ENCODE assay signal across 8 cellular contexts in genomic region chr21:45974073-45975016, GRCh38. TPM values are rescaled to one million over a fixed set of nuclear protein-coding genes. Genes with fewer than 3 reads are reported as not detected.
A peak's percentile ranks its signal among the peaks of the same experiment; 100 is the strongest.
DNase-seq lines count a peak whose midpoint lies in the region; ATAC-seq and TF ChIP-seq lines count a peak whose summit lies in the region.

No MANE protein-coding gene starts in this region.

- peaks cover 39% of the 10 kb centered on the region for H3K4me1 ChIP-seq in CD4-positive, alpha-beta memory T cell (ENCODE audit: insufficient read depth, low read length)
- H3K4me1 ChIP-seq in HEK293 (ENCODE audit: control insufficient read depth, insufficient read depth, low read length): peaks cover 23% of the 10 kb centered on the region

- H3K36me3 ChIP-seq in CD4-positive, alpha-beta memory T cell (ENCODE audit: insufficient read depth, low read length): no peaks in the 10 kb centered on the region
- no peaks in the 10 kb centered on the region for H3K36me3 ChIP-seq in HEK293 (ENCODE audit: control insufficient read depth in 2 of 2, insufficient read depth in 1 of 2, low read length in 2 of 2)

- H3K9me3 ChIP-seq in CD4-positive, alpha-beta memory T cell (ENCODE audit: control insufficient read depth in 1 of 2, low read length in 2 of 2): no peaks in the 10 kb centered on the region
- H3K9me3 ChIP-seq in HEK293 (ENCODE audit: control insufficient read depth, insufficient read depth, low read depth, low read length): no peaks in the 10 kb centered on the region

- POLR2A ChIA-PET in CD4-positive, alpha-beta memory T cell (lab: Charles Lee; ENCODE audit: partially characterized antibody): interaction anchor here (1.2 kb wide), 1 partner anchor 8 kb away, joined by 3 read pairs; the partner anchor contains the start of gene COL6A1
- POLR2A ChIA-PET in HEK293 (lab: Yijun Ruan, JAX): interaction anchor here (0.8 to 1.3 kb wide), 8 partner anchors 8 to 661 kb away, joined by 3 to 9 read pairs (median 4); partner anchors contain the start of genes COL6A1 and PRMT2

- peak overlapping the region in 3 of 7 donors; percentile 24 to 68 (median 53) for H3K27ac Mint-ChIP-seq in CD4-positive, alpha-beta memory T cell
- no peak overlapping the region for H3K27ac Mint-ChIP-seq in natural killer cell treated with Interleukin-12 subunit alpha and Interleukin-12 subunit beta and Interleukin-15 and Interleukin-18, amount 100 ng/mL, for 72 hours

- no peak for DNase-seq in CD4-positive, alpha-beta memory T cell
- DNase-seq in activated T-cell treated with anti-CD3 and anti-CD28 coated beads, Interleukin-2, amount 50 U/mL, for 4 hours: peak; percentile 14
- peak; percentile 85 to 90 for DNase-seq in foreskin fibroblast
- no peak for DNase-seq in natural killer cell treated with Interleukin-12 subunit alpha and Interleukin-12 subunit beta and Interleukin-15 and Interleukin-18, amount 100 ng/mL, for 72 hours (ENCODE audit: low spot score)
- no peak for DNase-seq in activated gamma-delta T cell treated with Interleukin-2 at 50 U/mL for 16 hours

- intact Hi-C loops in CD4-positive, alpha-beta memory T cell (cut with micrococcal nuclease): loop anchor here (5.0 to 10.0 kb wide), 4 partner anchors 123 to 350 kb away; partner anchors contain the start of genes C21orf58, COL6A2, LSS and MCM3AP

- H3K4me3 ChIP-seq in CD4-positive, alpha-beta memory T cell (ENCODE audit: low read length in 2 of 2): peak overlapping the region; percentile 29 to 63
- H3K4me3 ChIP-seq in HEK293 (ENCODE audit: low read depth, low read length) (peak overlapping the region; percentile 24), foreskin fibroblast (ENCODE audit: low read depth in 1 of 2, low read length in 2 of 2) (peak overlapping the region; percentile 40 to 52)

- H3K27ac ChIP-seq in CD4-positive, alpha-beta memory T cell (ENCODE audit: low read depth, low read length): no peak overlapping the region
- H3K27ac ChIP-seq in HEK293 (ENCODE audit: extremely low read depth, low read depth, low read length): peak overlapping the region; percentile 73

- H3K9me3 Mint-ChIP-seq in CD4-positive, alpha-beta memory T cell: no peaks in the 10 kb centered on the region
- no peaks in the 10 kb centered on the region for H3K9me3 Mint-ChIP-seq in activated T-cell treated with anti-CD3 and anti-CD28 coated beads, Interleukin-2, amount 50 U/mL, for 4 hours
- H3K9me3 Mint-ChIP-seq in natural killer cell treated with Interleukin-12 subunit alpha and Interleukin-12 subunit beta and Interleukin-15 and Interleukin-18, amount 100 ng/mL, for 72 hours: no peaks in the 10 kb centered on the region

- peak; percentile 49 for ATAC-seq in activated T-cell treated with anti-CD3 and anti-CD28 coated beads, Interleukin-2, amount 50 U/mL, for 4 hours
- peak; percentile 44 to 48 for ATAC-seq in natural killer cell treated with Interleukin-12 subunit alpha and Interleukin-12 subunit beta and Interleukin-15 and Interleukin-18, amount 100 ng/mL, for 72 hours
- ATAC-seq in HG03460 (IDR thresholded peaks at IDR 0.05; ENCODE audit: unreplicated experiment) (no peak), GM18519 (IDR thresholded peaks at IDR 0.05; ENCODE audit: low FRiP score, unreplicated experiment) (no peak)

- no peak for TF ChIP-seq CTCF in HEK293 (tag by site-specific recombination; IDR thresholded peaks at IDR 0.05)
- no peak for TF ChIP-seq CTCF in foreskin fibroblast (IDR thresholded peaks at IDR 0.05; ENCODE audit: low read depth, low read length)

- H3K27me3 Mint-ChIP-seq in CD4-positive, alpha-beta memory T cell: peaks cover 9 to 22% of the 10 kb centered on the region in 2 donors
- peaks cover 16% of the 10 kb centered on the region for H3K27me3 Mint-ChIP-seq in activated T-cell treated with anti-CD3 and anti-CD28 coated beads, Interleukin-2, amount 50 U/mL, for 4 hours (ENCODE audit: low read depth)
- peaks cover 15 to 16% of the 10 kb centered on the region in 2 donors for H3K27me3 Mint-ChIP-seq in natural killer cell treated with Interleukin-12 subunit alpha and Interleukin-12 subunit beta and Interleukin-15 and Interleukin-18, amount 100 ng/mL, for 72 hours

- peaks cover 3 to 30% (median 8%) of the 10 kb centered on the region in 4 donors for H3K4me1 Mint-ChIP-seq in CD4-positive, alpha-beta memory T cell
- peaks cover 14% of the 10 kb centered on the region for H3K4me1 Mint-ChIP-seq in activated T-cell treated with anti-CD3 and anti-CD28 coated beads, Interleukin-2, amount 50 U/mL, for 4 hours (ENCODE audit: low read depth)
- peaks cover 13 to 16% of the 10 kb centered on the region in 2 donors for H3K4me1 Mint-ChIP-seq in natural killer cell treated with Interleukin-12 subunit alpha and Interleukin-12 subunit beta and Interleukin-15 and Interleukin-18, amount 100 ng/mL, for 72 hours (ENCODE audit: low read depth in 2 of 2)

- peak overlapping the region; percentile 87 to 96 (median 90) for H3K4me3 Mint-ChIP-seq in CD4-positive, alpha-beta memory T cell
- peak overlapping the region; percentile 85 for H3K4me3 Mint-ChIP-seq in activated T-cell treated with anti-CD3 and anti-CD28 coated beads, Interleukin-2, amount 50 U/mL, for 4 hours
- peak overlapping the region; percentile 88 for H3K4me3 Mint-ChIP-seq in natural killer cell treated with Interleukin-12 subunit alpha and Interleukin-12 subunit beta and Interleukin-15 and Interleukin-18, amount 100 ng/mL, for 72 hours

- peaks cover 35% of the 10 kb centered on the region for H3K27me3 ChIP-seq in CD4-positive, alpha-beta memory T cell (ENCODE audit: insufficient read depth, low read length)

- CTCF ChIA-PET in CD4-positive, alpha-beta memory T cell (lab: Charles Lee; ENCODE audit: partially characterized antibody): interaction anchor here (0.7 to 1.5 kb wide), 10 partner anchors 8 to 1683 kb away, joined by 3 to 7 read pairs (median 4); partner anchors contain the start of gene COL6A1
- CTCF ChIA-PET in HEK293 (lab: Yijun Ruan, JAX): interaction anchor here (0.7 to 2.7 kb wide), 10 partner anchors 8 to 256 kb away, joined by 3 to 14 read pairs (median 4); no protein-coding TSS in a partner anchor

- H3K36me3 Mint-ChIP-seq in CD4-positive, alpha-beta memory T cell: no peaks in the 10 kb centered on the region
- H3K36me3 Mint-ChIP-seq in activated T-cell treated with anti-CD3 and anti-CD28 coated beads, Interleukin-2, amount 50 U/mL, for 4 hours (ENCODE audit: insufficient read depth): no peaks in the 10 kb centered on the region
- H3K36me3 Mint-ChIP-seq in natural killer cell treated with Interleukin-12 subunit alpha and Interleukin-12 subunit beta and Interleukin-15 and Interleukin-18, amount 100 ng/mL, for 72 hours: no peaks in the 10 kb centered on the region

TF ChIP-seq in HEK293, 187 proteins besides CTCF, POLR2A, EP300 and RAD21 (continues in another document):
- TF ChIP-seq GLIS2 (tag by site-specific recombination; IDR thresholded peaks at IDR 0.05) (peak; percentile 77), PBX3 (CRISPR knock-in tag; IDR thresholded peaks at IDR 0.05) (no peak), BCL6B (tag by site-specific recombination; IDR thresholded peaks at IDR 0.05) (no peak), SETDB1 (IDR thresholded peaks at IDR 0.05; ENCODE audit: insufficient read length, low read length) (no peak), ZBTB10 (tag by site-specific recombination; IDR thresholded peaks at IDR 0.05) (peak; percentile 72), ZNF146 (tag by site-specific recombination; IDR thresholded peaks at IDR 0.05) (no peak)

RNA-seq across cellular contexts. Expression of gene COL6A1, which starts 7.2 kb away (rescaled TPM):
- total RNA-seq in CD4-positive, alpha-beta memory T cell: 1 to 10 TPM; 5.2 to 6.0 TPM
- polyA plus RNA-seq in CD4-positive, alpha-beta memory T cell: under 1 TPM in 1 of 2 donors, not detected in 1; 0.87 TPM
- total RNA-seq in activated T-cell treated with anti-CD3 and anti-CD28 coated beads, Interleukin-2, amount 50 U/mL, for 4 hours: 1 to 10 TPM; 2.8 to 3.6 (median 3.0) TPM
- not detected for total RNA-seq in natural killer cell treated with Interleukin-12 subunit alpha and Interleukin-12 subunit beta and Interleukin-15 and Interleukin-18, amount 100 ng/mL, for 72 hours

Comparison
In these comparisons a context has a peak if more than half of its experiments do, and no peak if none do; other contexts are left out.
1. DNase-seq: peak in activated T-cell treated with anti-CD3 and anti-CD28 coated beads, Interleukin-2, amount 50 U/mL, for 4 hours (single experiment) and foreskin fibroblast (2 of 2); none in CD4-positive, alpha-beta memory T cell (0 of 5), natural killer cell treated with Interleukin-12 subunit alpha and Interleukin-12 subunit beta and Interleukin-15 and Interleukin-18, amount 100 ng/mL, for 72 hours (single experiment) and activated gamma-delta T cell treated with Interleukin-2 at 50 U/mL for 16 hours (single experiment).
2. ATAC-seq: peak in activated T-cell treated with anti-CD3 and anti-CD28 coated beads, Interleukin-2, amount 50 U/mL, for 4 hours (2 of 2) and natural killer cell treated with Interleukin-12 subunit alpha and Interleukin-12 subunit beta and Interleukin-15 and Interleukin-18, amount 100 ng/mL, for 72 hours (2 of 2); none in HG03460 (single experiment) and GM18519 (single experiment).
3. Peak in every context shown above with its lines, with median percentiles within 50 percentile points of each other: H3K4me3 ChIP-seq and H3K4me3 Mint-ChIP-seq.